Comparison of ENCODE assay signal across 6 cellular contexts in genomic region chr10:133379801-133380666, GRCh38. TPM values are rescaled to one million over a fixed set of nuclear protein-coding genes. Genes with fewer than 3 reads are reported as not detected.
DNase-seq lines count a peak whose midpoint lies in the region; ATAC-seq, FAIRE-seq and TF ChIP-seq lines count a peak whose summit lies in the region.

No MANE protein-coding gene starts in this region.

- FAIRE-seq in keratinocyte (lab: Jason Lieb, UNC), result no peak

- no peaks in the 10 kb centered on the region for H3K79me2 ChIP-seq in ACC112 (ENCODE audit: control insufficient read depth, insufficient read depth, low read length, unreplicated experiment)
- no peaks in the 10 kb centered on the region for H3K79me2 ChIP-seq in keratinocyte (ENCODE audit: control insufficient read depth, insufficient read depth, low read length)

- H3K27ac ChIP-seq in ACC112 (ENCODE audit: low read depth, low read length) (no peak overlapping the region), RWPE2 (ENCODE audit: poor library complexity, severe bottlenecking) (no peak overlapping the region), keratinocyte (ENCODE audit: control insufficient read depth, insufficient read depth, low read length) (no peak overlapping the region)

- H3K4me1 ChIP-seq in ACC112 (ENCODE audit: control insufficient read depth, insufficient read depth, low read length, unreplicated experiment), result no peaks in the 10 kb centered on the region
- no peaks in the 10 kb centered on the region for H3K4me1 ChIP-seq in RWPE2 (ENCODE audit: insufficient read depth, poor library complexity, severe bottlenecking)
- no peaks in the 10 kb centered on the region for H3K4me1 ChIP-seq in keratinocyte (ENCODE audit: control insufficient read depth, extremely low read depth, insufficient read depth, low read length)

- no peak for TF ChIP-seq CTCF in RWPE2 (IDR thresholded peaks at IDR 0.05; ENCODE audit: poor library complexity, severe bottlenecking)
- TF ChIP-seq CTCF in keratinocyte (optimal IDR thresholded peaks at IDR 0.05 in 1 of 3, IDR thresholded peaks at IDR 0.05 in 1 of 3, conservative IDR thresholded peaks at IDR 0.05 in 1 of 3; ENCODE audit: extremely low read depth in 1 of 3, insufficient read depth in 2 of 3, low read length in 3 of 3), result no peak

- no peak overlapping the region for H2AFZ ChIP-seq in ACC112 (ENCODE audit: low read length, unreplicated experiment)
- H2AFZ ChIP-seq in keratinocyte (ENCODE audit: control insufficient read depth, low read length), result no peak overlapping the region

- H3K36me3 ChIP-seq in ACC112 (ENCODE audit: insufficient read depth, low read length) (no peaks in the 10 kb centered on the region), RWPE2 (ENCODE audit: low read depth) (no peaks in the 10 kb centered on the region), keratinocyte (ENCODE audit: control insufficient read depth in 2 of 2, extremely low read depth in 1 of 2, insufficient read depth in 2 of 2, low read length in 2 of 2) (no peaks in the 10 kb centered on the region)

- no peaks in the 10 kb centered on the region for H4K20me1 ChIP-seq in keratinocyte (ENCODE audit: control insufficient read depth, extremely low read depth, insufficient read depth, low read length)

- no peaks in the 10 kb centered on the region for H3K9me1 ChIP-seq in keratinocyte (ENCODE audit: control insufficient read depth, extremely low read depth, insufficient read depth, low read length)

- dilution Hi-C loops in keratinocyte (cut with MboI; ENCODE audit: extremely low pct_ligation_motif_present, low sequenced_read_pairs), result no loop called here

- ATAC-seq in RWPE2 (ENCODE audit: low read depth), result no peak
- no peak for ATAC-seq in HG03457 (IDR thresholded peaks at IDR 0.05; ENCODE audit: unreplicated experiment)
- ATAC-seq in HG02970 (IDR thresholded peaks at IDR 0.05; ENCODE audit: low FRiP score, unreplicated experiment), result no peak

- peak overlapping the region; percentile 52 for H3K9ac ChIP-seq in keratinocyte (ENCODE audit: control insufficient read depth, extremely low read depth, insufficient read depth, low read length)

- H3K9me3 ChIP-seq in RWPE2 (ENCODE audit: severe bottlenecking) (no peaks in the 10 kb centered on the region), keratinocyte (ENCODE audit: control insufficient read depth, low read depth, low read length) (no peaks in the 10 kb centered on the region)

- DNase-seq in RWPE2 (ENCODE audit: low spot score), result no peak
- no peak for DNase-seq in keratinocyte (ENCODE audit: low read depth, low spot score)
- no peak for DNase-seq in LoVo (ENCODE audit: low spot score)

- peak overlapping the region; percentile 56 for H3K4me2 ChIP-seq in keratinocyte (ENCODE audit: control insufficient read depth, extremely low read depth, insufficient read depth, low read depth, low read length)

- no peaks in the 10 kb centered on the region for H3K27me3 ChIP-seq in ACC112 (ENCODE audit: insufficient read depth, low read length)
- H3K27me3 ChIP-seq in RWPE2 (ENCODE audit: insufficient read depth, poor library complexity, severe bottlenecking), result no peaks in the 10 kb centered on the region
- H3K27me3 ChIP-seq in keratinocyte (ENCODE audit: control insufficient read depth, extremely low read depth, insufficient read depth, low read length), result no peaks in the 10 kb centered on the region

- peak overlapping the region; percentile 82 for H3K4me3 ChIP-seq in ACC112 (ENCODE audit: low read depth, low read length)
- peak overlapping the region; percentile 68 for H3K4me3 ChIP-seq in RWPE2 (ENCODE audit: severe bottlenecking)
- H3K4me3 ChIP-seq in keratinocyte (ENCODE audit: control insufficient read depth in 2 of 3, extremely low read depth in 1 of 3, insufficient read depth in 2 of 3, low read depth in 1 of 3, low read length in 3 of 3), result peak overlapping the region; percentile 43 to 62 (median 45)

RNA-seq across cellular contexts. Expression of gene PAOX, which starts 1.0 kb away (rescaled TPM):
- 2.5 to 2.8 TPM (median 2.6 TPM) in 3 replicates for polyA plus RNA-seq in keratinocyte
- 1.3 TPM for polyA plus RNA-seq in keratinocyte (2011; ENCODE audit: low read depth)
- polyA plus RNA-seq in keratinocyte (2011; cell fraction: cytosol; rRNA removed), result 1.4 and 2.8 TPM in 2 replicates
- 4.4 and 4.8 TPM in 2 replicates for polyA plus RNA-seq in keratinocyte (2011; cell fraction: nucleus; rRNA removed)
- 2.3 and 3.2 TPM in 2 replicates for polyA plus RNA-seq in keratinocyte (2012; ENCODE audit: low replicate concordance)
- 1.7 to 2.8 TPM (median 2.8 TPM) in 3 replicates for polyA minus RNA-seq in keratinocyte
- polyA minus RNA-seq in keratinocyte (2011; cell fraction: cytosol; rRNA and poly(A)+ RNA removed), result 3.1 TPM
- polyA minus RNA-seq in keratinocyte (2011; cell fraction: nucleus; rRNA and poly(A)+ RNA removed), result 1.7 and 2.0 TPM in 2 replicates

RNA-seq across cellular contexts. Expression of gene ECHS1, which starts 6.9 kb away (rescaled TPM):
- 18.1 to 73.9 TPM (median 27.1 TPM) in 3 replicates for polyA plus RNA-seq in keratinocyte
- polyA plus RNA-seq in keratinocyte (2011; ENCODE audit: low read depth), result 14.8 TPM
- 44.0 and 61.2 TPM in 2 replicates for polyA plus RNA-seq in keratinocyte (2011; cell fraction: cytosol; rRNA removed)
- polyA plus RNA-seq in keratinocyte (2011; cell fraction: nucleus; rRNA removed), result 29.7 and 31.8 TPM in 2 replicates
- 51.7 and 67.9 TPM in 2 replicates for polyA plus RNA-seq in keratinocyte (2012; ENCODE audit: low replicate concordance)
- polyA minus RNA-seq in keratinocyte, result 18.8 to 37.9 TPM (median 19.9 TPM) in 3 replicates
- polyA minus RNA-seq in keratinocyte (2011; cell fraction: cytosol; rRNA and poly(A)+ RNA removed), result 24.2 TPM
- 4.7 and 10.5 TPM in 2 replicates for polyA minus RNA-seq in keratinocyte (2011; cell fraction: nucleus; rRNA and poly(A)+ RNA removed)

RNA-seq across cellular contexts. Expression of gene MTG1, which starts 13.9 kb away (rescaled TPM):
- 30.8 to 36.9 TPM (median 31.6 TPM) in 3 replicates for polyA plus RNA-seq in keratinocyte
- polyA plus RNA-seq in keratinocyte (2011; ENCODE audit: low read depth), result 16.6 TPM
- polyA plus RNA-seq in keratinocyte (2011; cell fraction: cytosol; rRNA removed), result 19.8 and 23.8 TPM in 2 replicates
- 90.1 and 94.9 TPM in 2 replicates for polyA plus RNA-seq in keratinocyte (2011; cell fraction: nucleus; rRNA removed)
- 14.8 and 26.6 TPM in 2 replicates for polyA plus RNA-seq in keratinocyte (2012; ENCODE audit: low replicate concordance)
- polyA minus RNA-seq in keratinocyte, result 23.3 to 40.4 TPM (median 28.1 TPM) in 3 replicates
- polyA minus RNA-seq in keratinocyte (2011; cell fraction: cytosol; rRNA and poly(A)+ RNA removed), result 8.6 TPM
- 25.7 and 29.6 TPM in 2 replicates for polyA minus RNA-seq in keratinocyte (2011; cell fraction: nucleus; rRNA and poly(A)+ RNA removed)

RNA-seq across cellular contexts. Expression of gene FUOM, which starts 22.2 kb away (rescaled TPM):
- polyA plus RNA-seq in keratinocyte, result 11.3 to 15.5 TPM (median 14.2 TPM) in 3 replicates
- 2.5 TPM for polyA plus RNA-seq in keratinocyte (2011; ENCODE audit: low read depth)
- 7.3 and 21.6 TPM in 2 replicates for polyA plus RNA-seq in keratinocyte (2011; cell fraction: cytosol; rRNA removed)
- 4.5 and 7.6 TPM in 2 replicates for polyA plus RNA-seq in keratinocyte (2011; cell fraction: nucleus; rRNA removed)
- polyA plus RNA-seq in keratinocyte (2012; ENCODE audit: low replicate concordance), result 2.7 and 18.2 TPM in 2 replicates
- polyA minus RNA-seq in keratinocyte, result 2.5 to 4.7 TPM (median 3.3 TPM) in 3 replicates
- 9.4 TPM for polyA minus RNA-seq in keratinocyte (2011; cell fraction: cytosol; rRNA and poly(A)+ RNA removed)
- 2.4 and 3.9 TPM in 2 replicates for polyA minus RNA-seq in keratinocyte (2011; cell fraction: nucleus; rRNA and poly(A)+ RNA removed)

RNA-seq across cellular contexts. Expression of gene PRAP1, which starts 32.9 kb away (rescaled TPM):
- not detected in 3 replicates for polyA plus RNA-seq in keratinocyte
- polyA plus RNA-seq in keratinocyte (2011; ENCODE audit: low read depth), result not detected
- polyA plus RNA-seq in keratinocyte (2011; cell fraction: cytosol; rRNA removed), result not detected in 2 replicates
- polyA plus RNA-seq in keratinocyte (2011; cell fraction: nucleus; rRNA removed), result not detected in 2 replicates
- not detected in 2 replicates for polyA plus RNA-seq in keratinocyte (2012; ENCODE audit: low replicate concordance)
- polyA minus RNA-seq in keratinocyte, result not detected in 3 replicates
- not detected for polyA minus RNA-seq in keratinocyte (2011; cell fraction: cytosol; rRNA and poly(A)+ RNA removed)
- not detected in 2 replicates for polyA minus RNA-seq in keratinocyte (2011; cell fraction: nucleus; rRNA and poly(A)+ RNA removed)
